ENCODE assay signal across 18 cellular contexts in the genomic region with DNA sequence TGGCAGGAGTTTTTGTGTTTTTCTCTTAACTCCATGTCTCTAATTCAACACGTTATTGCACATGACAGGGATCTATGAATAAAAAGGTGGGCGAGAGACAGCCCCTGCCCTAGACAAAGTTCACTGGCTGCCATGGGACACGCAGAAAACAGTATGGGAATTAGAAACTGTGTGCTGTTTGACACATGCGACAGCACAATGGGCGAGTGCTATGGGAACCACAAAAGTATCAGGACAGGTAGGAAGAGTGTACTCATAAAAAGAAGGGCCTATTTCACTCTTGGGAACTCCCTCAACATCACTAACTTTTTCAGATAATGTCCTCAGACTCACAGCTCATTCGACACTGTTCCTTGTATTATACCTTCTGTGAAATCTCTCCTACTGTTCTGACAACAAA. TPM values are rescaled to one million over a fixed set of nuclear protein-coding genes. Genes with fewer than 3 reads are reported as not detected.
DNase-seq lines count a peak whose midpoint lies in the region; ATAC-seq and TF ChIP-seq lines count a peak whose summit lies in the region.
"Had no signal": no experiment of that assay in that cellular context is flagged by ENCODE, and none has a peak within 500 bp of the region (broad histone marks: within the 10 kb centered on the region; RNA-seq: fewer than 3 reads in every experiment).

No MANE protein-coding gene starts in this region.

- TF ChIP-seq POLR2A in spleen (IDR thresholded peaks at IDR 0.05), result no peak

- DNase-seq in GM12864 (ENCODE audit: low read depth) (peak; percentile 2), dermis blood vessel endothelial cell (peak; percentile 9), spleen (no peak), hepatic stellate cell (ENCODE audit: low spot score) (no peak), globus pallidus (ENCODE audit: low spot score) (no peak)
- DNase-seq in activated CD8-positive, alpha-beta memory T cell treated with anti-CD3 and anti-CD28 coated beads, Interleukin-2, amount 50 U/mL, for 4 hours, result no peak
- DNase-seq: AML-193, DMS 273 treated with DMSO at 0.1 percent for 48 hours, GDM1, GM23248, IMR-90, Karpas-422, NCI-H1694 treated with DMSO at 0.1 percent for 48 hours, NCI-H2107 had no signal

- no peaks in the 10 kb centered on the region for H3K27me3 ChIP-seq in spleen (replicated peaks in 1 of 7)

- H3K4me3 ChIP-seq in GM12864 (ENCODE audit: low read depth, low read length) (no peak overlapping the region), spleen (no peak overlapping the region)
- H3K4me3 ChIP-seq: GM23248 had no signal

- peaks cover 0 to 84% (median 10%) of the 10 kb centered on the region in 6 donors for H3K36me3 ChIP-seq in spleen

- peak; percentile 50 for ATAC-seq in GM18502 (IDR thresholded peaks at IDR 0.05; ENCODE audit: poor library complexity, unreplicated experiment)
- ATAC-seq in HG02870 (IDR thresholded peaks at IDR 0.05; ENCODE audit: unreplicated experiment), result peak; percentile 82
- ATAC-seq: HCT116 had no signal

- no peaks in the 10 kb centered on the region for H3K9me3 ChIP-seq in spleen

- H3K27ac ChIP-seq in spleen, result peak overlapping the region in 2 of 8 donors; percentile 3 to 37
- H3K27ac ChIP-seq: GM23248, RWPE1 had no signal

- TF ChIP-seq CTCF in GM12864 (IDR thresholded peaks at IDR 0.05; ENCODE audit: low read depth, low read length, missing control alignments) (no peak), spleen (IDR thresholded peaks at IDR 0.05 in 8 of 11, conservative IDR thresholded peaks at IDR 0.05 in 3 of 11) (no peak)

- intact Hi-C loops in spleen (cut with DNase I; ENCODE audit: low total_unique reads), result no loop called here

- peaks cover 0 to 19% (median 3%) of the 10 kb centered on the region in 6 donors for H3K4me1 ChIP-seq in spleen

- WGBS in spleen, 5 donors, result 77 to 84% (median 82%) methylated on average over 6 of the region's 6 CpGs

RNA-seq across cellular contexts. Expression of gene MINDY3, which starts 45.7 kb away (rescaled TPM):
- total RNA-seq in dermis blood vessel endothelial cell (27.5 and 29.8 TPM in 2 replicates), spleen (10 to 100 TPM; 26.3 to 35.0 (median 32.3) TPM)
- polyA plus RNA-seq in spleen, result 10 to 100 TPM; 16.1 to 19.6 (median 16.5) TPM

Comparison
In these comparisons a context has a peak if more than half of its experiments do, and no peak if none do; other contexts are left out.
1. DNase-seq: peak in GM12864 (single experiment) and dermis blood vessel endothelial cell (single experiment); none in spleen (single experiment), hepatic stellate cell (single experiment), globus pallidus (single experiment) and activated CD8-positive, alpha-beta memory T cell treated with anti-CD3 and anti-CD28 coated beads, Interleukin-2, amount 50 U/mL, for 4 hours (single experiment).